ENCODE assay signal across 8 cellular contexts in the genomic region with DNA sequence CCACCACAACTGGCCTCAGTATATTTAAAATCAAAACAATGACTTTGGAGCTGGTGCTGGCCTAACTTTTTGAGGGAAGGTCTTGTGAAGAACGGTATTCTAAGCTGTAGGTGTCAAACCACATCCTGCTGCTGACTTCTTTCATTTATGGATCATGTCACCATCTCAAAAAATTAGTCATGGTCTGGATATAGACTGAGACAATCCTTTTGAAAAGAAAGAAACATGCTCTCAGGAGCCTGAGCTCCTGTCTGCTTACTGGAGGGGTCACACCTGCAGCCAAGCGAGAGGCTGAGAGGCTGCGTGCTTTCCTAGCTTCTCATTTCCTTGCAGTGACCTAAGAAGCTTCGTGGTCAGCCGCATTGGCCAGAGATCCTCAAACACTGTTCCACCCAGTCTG. TPM values are rescaled to one million over a fixed set of nuclear protein-coding genes. Genes with fewer than 3 reads are reported as not detected.
DNase-seq lines count a peak whose midpoint lies in the region; ATAC-seq and TF ChIP-seq lines count a peak whose summit lies in the region.

No MANE protein-coding gene starts in this region.

- TF ChIP-seq CTCF in GM10266 (IDR thresholded peaks at IDR 0.05; ENCODE audit: control insufficient read depth, insufficient read depth, low read depth, missing control alignments) (no peak), choroid plexus epithelial cell (conservative IDR thresholded peaks at IDR 0.05; ENCODE audit: low read depth, low read length) (no peak)

- DNase-seq in GM10266 (ENCODE audit: extremely low spot score) (peak; percentile 61), LHCN-M2 (ENCODE audit: low read depth) (peak; percentile 20), choroid plexus epithelial cell (ENCODE audit: low read depth) (peak; percentile 67), NCI-H1436 (lab: John Stamatoyannopoulos, UW) (no peak), NCI-H345 treated with DMSO at 0.1 percent for 48 hours (lab: John Stamatoyannopoulos, UW; ENCODE audit: unreplicated experiment) (no peak), ecto neural progenitor cell (ENCODE audit: low spot score) (no peak), HUDEP-2 (lab: John Stamatoyannopoulos, UW; ENCODE audit: unreplicated experiment in 76 of 76) (no peak)

- ATAC-seq in GM21619 (IDR thresholded peaks at IDR 0.05; ENCODE audit: unreplicated experiment), result peak; percentile 88

- no peak overlapping the region for H3K4me3 ChIP-seq in choroid plexus epithelial cell (ENCODE audit: low read depth, low read length)

RNA-seq across cellular contexts. Expression of gene TIAM2, which starts 55.2 kb away (rescaled TPM):
- 7.6 and 11.9 TPM in 2 replicates for total RNA-seq in LHCN-M2 (2014; rRNA removed)
- 7.7 TPM for polyA plus RNA-seq in LHCN-M2 (2012)

Comparison
In these comparisons a context has a peak if more than half of its experiments do, and no peak if none do; other contexts are left out.
1. DNase-seq: peak in GM10266 (single experiment), LHCN-M2 (single experiment) and choroid plexus epithelial cell (single experiment); none in NCI-H1436 (single experiment), NCI-H345 treated with DMSO at 0.1 percent for 48 hours (single experiment), ecto neural progenitor cell (single experiment) and HUDEP-2 (0 of 76).